29 cellular contexts compared by ENCODE assay signal in genomic region chr22:37165066-37165465, GRCh38. TPM values are rescaled to one million over a fixed set of nuclear protein-coding genes. Genes with fewer than 3 reads are reported as not detected.
DNase-seq lines count a peak whose midpoint lies in the region; ATAC-seq and TF ChIP-seq lines count a peak whose summit lies in the region.
"Had no signal": no experiment of that assay in that cellular context is flagged by ENCODE, and none has a peak within 500 bp of the region (broad histone marks: within the 10 kb centered on the region; RNA-seq: fewer than 3 reads in every experiment).

No MANE protein-coding gene starts in this region.

- no peak for ATAC-seq in activated CD8-positive, alpha-beta T cell treated with anti-CD3 and anti-CD28 coated beads, Interleukin-2, amount 10 ng/mL, durations not matched to agents 7 days and 5 days
- ATAC-seq in mucosa of descending colon (no peak), HG02970 (IDR thresholded peaks at IDR 0.05; ENCODE audit: low FRiP score, unreplicated experiment) (no peak)

- no peaks in the 10 kb centered on the region for H3K27me3 Mint-ChIP-seq in activated CD4-positive, alpha-beta T cell treated with anti-CD3 and anti-CD28 coated beads, Interleukin-2, amount 10 ng/mL, durations not matched to agents 7 days and 5 days
- no peaks in the 10 kb centered on the region for H3K27me3 Mint-ChIP-seq in CD4-positive, alpha-beta memory T cell
- no peaks in the 10 kb centered on the region for H3K27me3 Mint-ChIP-seq in activated CD8-positive, alpha-beta T cell treated with anti-CD3 and anti-CD28 coated beads, Interleukin-2, amount 10 ng/mL, durations not matched to agents 7 days and 5 days (ENCODE audit: low read depth)
- peaks cover 10% of the 10 kb centered on the region for H3K27me3 Mint-ChIP-seq in progenitor cell of endocrine pancreas

- peaks cover 86% of the 10 kb centered on the region for H3K4me1 ChIP-seq in CD4-positive, alpha-beta memory T cell (ENCODE audit: insufficient read depth, low read length)
- H3K4me1 ChIP-seq in mucosa of descending colon (ENCODE audit: low read depth): peaks cover 21% of the 10 kb centered on the region
- H3K4me1 ChIP-seq: breast epithelium had no signal

- no peak overlapping the region for H3K4me3 ChIP-seq in CD4-positive, alpha-beta memory T cell (ENCODE audit: low read length in 2 of 2)
- H3K4me3 ChIP-seq in mucosa of descending colon: no peak overlapping the region
- H3K4me3 ChIP-seq: BLaER1 treated with 17β-estradiol and CSF1 and Interleukin-3, amounts not matched to agents 10 nM and 100 nM; breast epithelium; smooth muscle cell had no signal

- H3K4me3 Mint-ChIP-seq in activated CD4-positive, alpha-beta T cell treated with anti-CD3 and anti-CD28 coated beads, Interleukin-2, amount 10 ng/mL, durations not matched to agents 7 days and 5 days: no peak overlapping the region
- H3K4me3 Mint-ChIP-seq in CD4-positive, alpha-beta memory T cell: peak overlapping the region in 4 of 8 donors; percentile 35 to 72 (median 50)
- H3K4me3 Mint-ChIP-seq in activated CD8-positive, alpha-beta T cell treated with anti-CD3 and anti-CD28 coated beads, Interleukin-2, amount 10 ng/mL, durations not matched to agents 7 days and 5 days: no peak overlapping the region
- no peak overlapping the region for H3K4me3 Mint-ChIP-seq in progenitor cell of endocrine pancreas (ENCODE audit: low read depth)
- H3K4me3 Mint-ChIP-seq: nephron progenitor cell had no signal

- no peak overlapping the region for H3K27ac ChIP-seq in CD4-positive, alpha-beta memory T cell (ENCODE audit: low read depth, low read length)
- H3K27ac ChIP-seq: BLaER1 treated with 17β-estradiol and CSF1 and Interleukin-3, amounts not matched to agents 10 nM and 100 nM; breast epithelium; WERI-Rb-1 had no signal

- no peaks in the 10 kb centered on the region for H3K27me3 ChIP-seq in CD4-positive, alpha-beta memory T cell (ENCODE audit: insufficient read depth, low read length)
- H3K27me3 ChIP-seq: BLaER1 treated with 17β-estradiol and CSF1 and Interleukin-3, amounts not matched to agents 10 nM and 100 nM; breast epithelium had no signal

- no peaks in the 10 kb centered on the region for H3K36me3 ChIP-seq in CD4-positive, alpha-beta memory T cell (ENCODE audit: insufficient read depth, low read length)
- no peaks in the 10 kb centered on the region for H3K36me3 ChIP-seq in mucosa of descending colon (ENCODE audit: low read depth)
- H3K36me3 ChIP-seq: BLaER1 treated with 17β-estradiol and CSF1 and Interleukin-3, amounts not matched to agents 10 nM and 100 nM; breast epithelium; WERI-Rb-1 had no signal

- peaks cover 96% of the 10 kb centered on the region for H3K4me1 Mint-ChIP-seq in activated CD4-positive, alpha-beta T cell treated with anti-CD3 and anti-CD28 coated beads, Interleukin-2, amount 10 ng/mL, durations not matched to agents 7 days and 5 days
- H3K4me1 Mint-ChIP-seq in CD4-positive, alpha-beta memory T cell: peaks cover 59 to 93% (median 76%) of the 10 kb centered on the region in 4 donors
- peaks cover 98% of the 10 kb centered on the region for H3K4me1 Mint-ChIP-seq in activated CD8-positive, alpha-beta T cell treated with anti-CD3 and anti-CD28 coated beads, Interleukin-2, amount 10 ng/mL, durations not matched to agents 7 days and 5 days (ENCODE audit: low read depth)
- peaks cover 10% of the 10 kb centered on the region for H3K4me1 Mint-ChIP-seq in progenitor cell of endocrine pancreas (ENCODE audit: low read depth)

- H3K27ac Mint-ChIP-seq in activated CD4-positive, alpha-beta T cell treated with anti-CD3 and anti-CD28 coated beads, Interleukin-2, amount 10 ng/mL, durations not matched to agents 7 days and 5 days: peak overlapping the region; percentile 93
- peak overlapping the region in 5 of 7 donors; percentile 37 to 95 (median 91) for H3K27ac Mint-ChIP-seq in CD4-positive, alpha-beta memory T cell
- peak overlapping the region; percentile 96 for H3K27ac Mint-ChIP-seq in activated CD8-positive, alpha-beta T cell treated with anti-CD3 and anti-CD28 coated beads, Interleukin-2, amount 10 ng/mL, durations not matched to agents 7 days and 5 days
- no peak overlapping the region for H3K27ac Mint-ChIP-seq in progenitor cell of endocrine pancreas
- H3K27ac Mint-ChIP-seq: nephron progenitor cell had no signal

- H3K36me3 Mint-ChIP-seq in activated CD4-positive, alpha-beta T cell treated with anti-CD3 and anti-CD28 coated beads, Interleukin-2, amount 10 ng/mL, durations not matched to agents 7 days and 5 days (ENCODE audit: low read depth): peaks cover 10% of the 10 kb centered on the region
- peaks cover 0 to 2% of the 10 kb centered on the region in 2 donors for H3K36me3 Mint-ChIP-seq in CD4-positive, alpha-beta memory T cell
- peaks cover 24% of the 10 kb centered on the region for H3K36me3 Mint-ChIP-seq in activated CD8-positive, alpha-beta T cell treated with anti-CD3 and anti-CD28 coated beads, Interleukin-2, amount 10 ng/mL, durations not matched to agents 7 days and 5 days (ENCODE audit: low read depth)
- H3K36me3 Mint-ChIP-seq in progenitor cell of endocrine pancreas (ENCODE audit: insufficient read depth): no peaks in the 10 kb centered on the region

- peaks cover 4% of the 10 kb centered on the region for H3K9me3 Mint-ChIP-seq in activated CD4-positive, alpha-beta T cell treated with anti-CD3 and anti-CD28 coated beads, Interleukin-2, amount 10 ng/mL, durations not matched to agents 7 days and 5 days
- H3K9me3 Mint-ChIP-seq in CD4-positive, alpha-beta memory T cell: no peaks in the 10 kb centered on the region
- peaks cover 5% of the 10 kb centered on the region for H3K9me3 Mint-ChIP-seq in activated CD8-positive, alpha-beta T cell treated with anti-CD3 and anti-CD28 coated beads, Interleukin-2, amount 10 ng/mL, durations not matched to agents 7 days and 5 days (ENCODE audit: insufficient read depth)
- H3K9me3 Mint-ChIP-seq in progenitor cell of endocrine pancreas (ENCODE audit: low read depth): no peaks in the 10 kb centered on the region

- no peaks in the 10 kb centered on the region for H3K9me3 ChIP-seq in CD4-positive, alpha-beta memory T cell (ENCODE audit: control insufficient read depth in 1 of 2, low read length in 2 of 2)
- H3K9me3 ChIP-seq in mucosa of descending colon: no peaks in the 10 kb centered on the region
- H3K9me3 ChIP-seq: breast epithelium had no signal

- no peak for TF ChIP-seq CTCF in mucosa of descending colon (IDR thresholded peaks at IDR 0.05)
- no peak for TF ChIP-seq CTCF in progenitor cell of endocrine pancreas (IDR thresholded peaks at IDR 0.05; ENCODE audit: unreplicated experiment)

- CTCF ChIA-PET in activated CD4-positive, alpha-beta T cell treated with anti-CD3 and anti-CD28 coated beads, Interleukin-2, amount 10 ng/mL, durations not matched to agents 7 days and 5 days (lab: Charles Lee): interaction anchor here (0.5 to 2.9 kb wide), 8 partner anchors 9 to 339 kb away, joined by 3 to 20 read pairs (median 4); partner anchors contain the start of genes C1QTNF6 and IL2RB
- CTCF ChIA-PET in CD4-positive, alpha-beta memory T cell (lab: Charles Lee; ENCODE audit: partially characterized antibody): interaction anchor here (0.7 to 9.7 kb wide), 12 partner anchors 9 to 96 kb away, joined by 3 to 134 read pairs (median 6); partner anchors contain the start of gene IL2RB
- CTCF ChIA-PET in activated CD8-positive, alpha-beta T cell treated with anti-CD3 and anti-CD28 coated beads, Interleukin-2, amount 10 ng/mL, durations not matched to agents 7 days and 5 days (lab: Charles Lee): interaction anchor here (0.7 to 9.5 kb wide), 9 partner anchors 8 to 85 kb away, joined by 3 to 280 read pairs (median 11); partner anchors contain the start of genes C1QTNF6 and IL2RB

- intact Hi-C loops in CD4-positive, alpha-beta memory T cell (cut with micrococcal nuclease): loop anchor here (5.0 kb wide), 1 partner anchor 77 kb away; the partner anchor contains the start of gene RAC2
- intact Hi-C loops in mucosa of descending colon (cut with DNase I, micrococcal nuclease): no loop called here

- POLR2A ChIA-PET in activated CD4-positive, alpha-beta T cell treated with anti-CD3 and anti-CD28 coated beads, Interleukin-2, amount 10 ng/mL, durations not matched to agents 7 days and 5 days (lab: Charles Lee): no interaction called here
- POLR2A ChIA-PET in CD4-positive, alpha-beta memory T cell (lab: Charles Lee; ENCODE audit: partially characterized antibody): interaction anchor here (0.7 to 9.2 kb wide), 10 partner anchors 10 to 79 kb away, joined by 3 to 96 read pairs (median 6); partner anchors contain the start of genes IL2RB and RAC2
- POLR2A ChIA-PET in activated CD8-positive, alpha-beta T cell treated with anti-CD3 and anti-CD28 coated beads, Interleukin-2, amount 10 ng/mL, durations not matched to agents 7 days and 5 days (lab: Charles Lee): interaction anchor here (0.6 to 7.1 kb wide), 7 partner anchors 16 to 636 kb away, joined by 3 to 67 read pairs (median 16); partner anchors contain the start of genes EIF3D and IL2RB

- no peak for DNase-seq in activated CD4-positive, alpha-beta T cell treated with anti-CD3 and anti-CD28 coated beads, Interleukin-2, amount 10 ng/mL, durations not matched to agents 7 days and 5 days
- DNase-seq in activated CD4-positive, alpha-beta T cell treated with anti-CD3 and anti-CD28 coated beads, Interleukin-2, amount 50 U/mL, for 4 hours: no peak
- no peak for DNase-seq in CD4-positive, alpha-beta memory T cell
- DNase-seq in activated CD8-positive, alpha-beta T cell treated with anti-CD3 and anti-CD28 coated beads, Interleukin-2, amount 10 ng/mL, durations not matched to agents 7 days and 5 days: no peak
- DNase-seq in mucosa of descending colon (peak in 2 of 3 donors; percentile 21 to 24), progenitor cell of endocrine pancreas (ENCODE audit: low spot score, unreplicated experiment) (no peak)
- DNase-seq in activated effector memory CD4-positive, alpha-beta T cell treated with anti-CD3 and anti-CD28 coated beads, Interleukin-2, amount 50 U/mL, for 16 hours: no peak
- DNase-seq: dermis blood vessel endothelial cell; DMS 273 treated with DMSO at 0.1 percent for 48 hours; hippocampal formation; islet precursor cell; Kasumi-1; mesenchymal stem cell; NCI-H1105; NCI-H2107; NCI-H69; nephron progenitor cell; stimulated activated CD4-positive, alpha-beta T cell treated with anti-CD3 and anti-CD28 coated beads, Interleukin-4, amount 100 ng/mL, for 4 hours; WERI-Rb-1 had no signal

RNA-seq across cellular contexts. Expression of gene IL2RB, which starts 15.3 kb away (rescaled TPM):
- 100 to 1,000 TPM; 100 to 115 TPM for total RNA-seq in activated CD4-positive, alpha-beta T cell treated with anti-CD3 and anti-CD28 coated beads, Interleukin-2, amount 10 ng/mL, durations not matched to agents 7 days and 5 days
- total RNA-seq in CD4-positive, alpha-beta memory T cell: 10 to 100 TPM; 55.4 to 63.8 TPM
- polyA plus RNA-seq in CD4-positive, alpha-beta memory T cell: 100 to 1,000 TPM in 1 of 2 donors, 10 to 100 TPM in 1; 37.6 to 107 TPM
- total RNA-seq in activated CD8-positive, alpha-beta T cell treated with anti-CD3 and anti-CD28 coated beads, Interleukin-2, amount 10 ng/mL, durations not matched to agents 7 days and 5 days: 100 to 1,000 TPM; 202 to 213 TPM
- total RNA-seq in mucosa of descending colon (1 to 10 TPM; 4.5 to 5.8 (median 5.3) TPM), progenitor cell of endocrine pancreas (not detected in 2 replicates)
- total RNA-seq: dermis blood vessel endothelial cell, G401 had no signal

RNA-seq across cellular contexts. Expression of gene C1QTNF6, which starts 23.0 kb away (rescaled TPM):
- total RNA-seq in activated CD4-positive, alpha-beta T cell treated with anti-CD3 and anti-CD28 coated beads, Interleukin-2, amount 10 ng/mL, durations not matched to agents 7 days and 5 days: 1 to 10 TPM; 7.6 to 8.3 TPM
- total RNA-seq in CD4-positive, alpha-beta memory T cell: 10 to 100 TPM; 23.1 to 24.8 TPM
- under 1 TPM; 0.49 to 0.89 TPM for polyA plus RNA-seq in CD4-positive, alpha-beta memory T cell
- total RNA-seq in activated CD8-positive, alpha-beta T cell treated with anti-CD3 and anti-CD28 coated beads, Interleukin-2, amount 10 ng/mL, durations not matched to agents 7 days and 5 days: 1 to 10 TPM; 6.1 to 6.2 TPM
- total RNA-seq in mucosa of descending colon (10 to 100 TPM in 2 of 3 donors, 1 to 10 TPM in 1; 8.9 to 22.5 (median 13.3) TPM), progenitor cell of endocrine pancreas (13.8 and 14.5 TPM in 2 replicates)

RNA-seq across cellular contexts. Expression of gene SSTR3, which starts 47.2 kb away (rescaled TPM):
- total RNA-seq in activated CD4-positive, alpha-beta T cell treated with anti-CD3 and anti-CD28 coated beads, Interleukin-2, amount 10 ng/mL, durations not matched to agents 7 days and 5 days: 10 to 100 TPM; 10.1 to 10.2 TPM
- 1 to 10 TPM; 8.2 to 9.3 TPM for total RNA-seq in CD4-positive, alpha-beta memory T cell
- polyA plus RNA-seq in CD4-positive, alpha-beta memory T cell: 1 to 10 TPM in 1 of 2 donors, under 1 TPM in 1; 0.50 to 1.4 TPM
- total RNA-seq in activated CD8-positive, alpha-beta T cell treated with anti-CD3 and anti-CD28 coated beads, Interleukin-2, amount 10 ng/mL, durations not matched to agents 7 days and 5 days: 1 to 10 TPM; 3.5 to 3.6 TPM
- total RNA-seq in mucosa of descending colon: under 1 TPM in 2 of 3 donors, not detected in 1; 0.09 to 0.10 TPM
- total RNA-seq in progenitor cell of endocrine pancreas: 1.3 and 1.9 TPM in 2 replicates
- total RNA-seq: A673, breast epithelium, dermis blood vessel endothelial cell, fibroblast of villous mesenchyme, G401, HT1080, pulmonary artery endothelial cell, smooth muscle cell had no signal
- polyA plus RNA-seq: smooth muscle cell had no signal

RNA-seq across cellular contexts. Expression of gene TMPRSS6, which starts 55.6 kb away (rescaled TPM):
- under 1 TPM; 0.50 to 0.73 TPM for total RNA-seq in activated CD4-positive, alpha-beta T cell treated with anti-CD3 and anti-CD28 coated beads, Interleukin-2, amount 10 ng/mL, durations not matched to agents 7 days and 5 days
- under 1 TPM; 0.61 to 0.90 TPM for total RNA-seq in CD4-positive, alpha-beta memory T cell
- polyA plus RNA-seq in CD4-positive, alpha-beta memory T cell: not detected
- total RNA-seq in activated CD8-positive, alpha-beta T cell treated with anti-CD3 and anti-CD28 coated beads, Interleukin-2, amount 10 ng/mL, durations not matched to agents 7 days and 5 days: 1 to 10 TPM; 1.1 TPM
- under 1 TPM in 2 of 3 donors, not detected in 1; 0.29 to 0.46 TPM for total RNA-seq in mucosa of descending colon
- 12.6 and 16.4 TPM in 2 replicates for total RNA-seq in progenitor cell of endocrine pancreas
- total RNA-seq: A673, dermis blood vessel endothelial cell, fibroblast of villous mesenchyme, G401, H1, pulmonary artery endothelial cell, smooth muscle cell had no signal
- polyA plus RNA-seq: smooth muscle cell had no signal

Comparison
In these comparisons a context has a peak if more than half of its experiments do, and no peak if none do; other contexts are left out.
1. DNase-seq: peak in mucosa of descending colon (2 of 3); none in activated CD4-positive, alpha-beta T cell treated with anti-CD3 and anti-CD28 coated beads, Interleukin-2, amount 10 ng/mL, durations not matched to agents 7 days and 5 days (single experiment), activated CD4-positive, alpha-beta T cell treated with anti-CD3 and anti-CD28 coated beads, Interleukin-2, amount 50 U/mL, for 4 hours (0 of 2), CD4-positive, alpha-beta memory T cell (0 of 5), activated CD8-positive, alpha-beta T cell treated with anti-CD3 and anti-CD28 coated beads, Interleukin-2, amount 10 ng/mL, durations not matched to agents 7 days and 5 days (single experiment), progenitor cell of endocrine pancreas (single experiment) and activated effector memory CD4-positive, alpha-beta T cell treated with anti-CD3 and anti-CD28 coated beads, Interleukin-2, amount 50 U/mL, for 16 hours (single experiment).
2. RNA of gene IL2RB, which starts 15.3 kb away (total RNA-seq): 202 to 213 TPM in activated CD8-positive, alpha-beta T cell treated with anti-CD3 and anti-CD28 coated beads, Interleukin-2, amount 10 ng/mL, durations not matched to agents 7 days and 5 days, 100 to 115 TPM in activated CD4-positive, alpha-beta T cell treated with anti-CD3 and anti-CD28 coated beads, Interleukin-2, amount 10 ng/mL, durations not matched to agents 7 days and 5 days and 55.4 to 63.8 TPM in CD4-positive, alpha-beta memory T cell; 4.5 to 5.8 TPM in mucosa of descending colon and not detected in progenitor cell of endocrine pancreas; every median in the first group is over 4 times any median in the second.